Comparison of ENCODE assay signal across 28 cellular contexts in the genomic region with DNA sequence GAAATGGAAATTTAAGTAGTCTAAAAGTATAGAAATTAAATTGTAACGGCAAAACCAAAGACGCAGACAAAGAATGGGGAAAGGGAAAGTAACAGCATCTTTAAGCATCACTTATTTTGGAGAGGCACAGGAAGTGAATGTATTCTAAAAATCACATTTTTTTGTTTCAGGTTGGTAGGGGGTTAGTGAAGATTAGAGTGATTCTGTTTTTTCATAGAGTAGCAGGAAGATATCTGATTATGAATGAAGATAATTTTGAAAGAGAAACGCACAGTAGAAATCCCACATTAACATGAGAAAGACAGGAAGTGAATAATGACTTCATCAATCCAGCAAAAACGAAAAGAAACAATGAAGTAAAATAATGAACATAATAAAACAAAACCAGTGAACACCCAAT.
DNase-seq lines count a peak whose midpoint lies in the region; ATAC-seq lines count a peak whose summit lies in the region.
"Had no signal": no experiment of that assay in that cellular context is flagged by ENCODE, and none has a peak within 500 bp of the region (broad histone marks: within the 10 kb centered on the region; RNA-seq: fewer than 3 reads in every experiment).

No MANE protein-coding gene starts in this region.

- H3K27ac ChIP-seq in HUES48 (ENCODE audit: low read depth, low read length): peak overlapping the region; percentile 86
- H3K27ac ChIP-seq: BLaER1 treated with 17β-estradiol and CSF1 and Interleukin-3, amounts not matched to agents 10 nM and 100 nM; gastrocnemius medialis; hepatocyte; PC-9; prostate gland; sigmoid colon; testis had no signal

- no peak for DNase-seq in activated T-cell treated with anti-CD3 and anti-CD28 coated beads, Interleukin-2, amount 50 U/mL, for 72 hours
- DNase-seq in activated T-cell treated with anti-CD3 and anti-CD28 coated beads for 4 hours (no peak), left lobe of liver (ENCODE audit: low spot score) (no peak), mucosa of gallbladder (ENCODE audit: low spot score) (no peak), AML-193 (lab: John Stamatoyannopoulos, UW) (no peak)
- DNase-seq in activated naive CD8-positive, alpha-beta T cell treated with anti-CD3 and anti-CD28 coated beads, Interleukin-2, amount 50 U/mL, for 24 hours: no peak
- DNase-seq in natural killer cell treated with Interleukin-12 subunit alpha and Interleukin-12 subunit beta and Interleukin-15 and Interleukin-18, amount 100 ng/mL, for 72 hours (ENCODE audit: low spot score): no peak
- DNase-seq: activated CD4-positive, alpha-beta T cell treated with anti-CD3 and anti-CD28 coated beads for 4 hours; Calu3; caudate nucleus; gastrocnemius medialis; NCI-H1048; NCI-H1694; NCI-H510A; PC-9; sigmoid colon; stimulated activated CD4-positive, alpha-beta T cell treated with anti-CD3 and anti-CD28 coated beads, Interleukin-4, amount 100 ng/mL, for 24 hours; stimulated activated naive B cell treated with anti-CD40 and anti-IgM and Interleukin-4, amounts not matched to agents 10 μg/mL and 1 μg/mL and 100 μg/mL, for 72 hours; testis had no signal

- ATAC-seq in activated T-cell treated with anti-CD3 and anti-CD28 coated beads, Interleukin-2, amount 50 U/mL, for 72 hours (replicated peaks in 1 of 2): no peak
- no peak for ATAC-seq in activated naive CD8-positive, alpha-beta T cell treated with anti-CD3 and anti-CD28 coated beads, Interleukin-2, amount 50 U/mL, for 24 hours
- no peak for ATAC-seq in natural killer cell treated with Interleukin-12 subunit alpha and Interleukin-12 subunit beta and Interleukin-15 and Interleukin-18, amount 100 ng/mL, for 72 hours
- no peak for ATAC-seq in left lobe of liver
- ATAC-seq: gastrocnemius medialis; Right ventricle myocardium inferior; SK-N-SH treated with all-trans-retinoic acid at 6 μM for 48 hours; stimulated activated naive B cell treated with anti-CD40 and anti-IgM and Interleukin-4, amounts not matched to agents 10 μg/mL and 1 μg/mL and 100 μg/mL, for 72 hours had no signal

- peaks cover 0 to 3% of the 10 kb centered on the region in 2 donors for H3K36me3 Mint-ChIP-seq in activated T-cell treated with anti-CD3 and anti-CD28 coated beads, Interleukin-2, amount 50 U/mL, for 72 hours (ENCODE audit: insufficient read depth in 2 of 2)
- no peaks in the 10 kb centered on the region for H3K36me3 Mint-ChIP-seq in activated naive CD8-positive, alpha-beta T cell treated with anti-CD3 and anti-CD28 coated beads, Interleukin-2, amount 50 U/mL, for 24 hours (ENCODE audit: low read depth)
- no peaks in the 10 kb centered on the region for H3K36me3 Mint-ChIP-seq in natural killer cell treated with Interleukin-12 subunit alpha and Interleukin-12 subunit beta and Interleukin-15 and Interleukin-18, amount 100 ng/mL, for 72 hours
- H3K36me3 Mint-ChIP-seq: stimulated activated naive B cell treated with anti-CD40 and anti-IgM and Interleukin-4, amounts not matched to agents 10 μg/mL and 1 μg/mL and 100 μg/mL, for 72 hours had no signal

- peak overlapping the region; percentile 31 for H3K27ac Mint-ChIP-seq in activated T-cell treated with anti-CD3 and anti-CD28 coated beads, Interleukin-2, amount 50 U/mL, for 72 hours
- peak overlapping the region; percentile 3 for H3K27ac Mint-ChIP-seq in activated naive CD8-positive, alpha-beta T cell treated with anti-CD3 and anti-CD28 coated beads, Interleukin-2, amount 50 U/mL, for 24 hours
- peak overlapping the region; percentile 36 to 42 for H3K27ac Mint-ChIP-seq in natural killer cell treated with Interleukin-12 subunit alpha and Interleukin-12 subunit beta and Interleukin-15 and Interleukin-18, amount 100 ng/mL, for 72 hours
- H3K27ac Mint-ChIP-seq: activated naive CD8-positive, alpha-beta T cell; dendritic cell treated with granulocyte-macrophage colony-stimulating factor and Interleukin-4, amounts not matched to agents 40 ng/mL and 50 ng/mL, for 4 days; memory B cell; stimulated activated naive B cell treated with anti-CD40 and anti-IgM and Interleukin-4, amounts not matched to agents 10 μg/mL and 1 μg/mL and 100 μg/mL, for 72 hours had no signal

- H3K9me3 Mint-ChIP-seq in activated T-cell treated with anti-CD3 and anti-CD28 coated beads, Interleukin-2, amount 50 U/mL, for 72 hours: no peaks in the 10 kb centered on the region
- no peaks in the 10 kb centered on the region for H3K9me3 Mint-ChIP-seq in activated naive CD8-positive, alpha-beta T cell treated with anti-CD3 and anti-CD28 coated beads, Interleukin-2, amount 50 U/mL, for 24 hours
- H3K9me3 Mint-ChIP-seq in natural killer cell treated with Interleukin-12 subunit alpha and Interleukin-12 subunit beta and Interleukin-15 and Interleukin-18, amount 100 ng/mL, for 72 hours: no peaks in the 10 kb centered on the region

- H3K4me3 Mint-ChIP-seq in activated T-cell treated with anti-CD3 and anti-CD28 coated beads, Interleukin-2, amount 50 U/mL, for 72 hours: peak overlapping the region; percentile 16 to 71
- no peak overlapping the region for H3K4me3 Mint-ChIP-seq in activated naive CD8-positive, alpha-beta T cell treated with anti-CD3 and anti-CD28 coated beads, Interleukin-2, amount 50 U/mL, for 24 hours
- H3K4me3 Mint-ChIP-seq in natural killer cell treated with Interleukin-12 subunit alpha and Interleukin-12 subunit beta and Interleukin-15 and Interleukin-18, amount 100 ng/mL, for 72 hours: peak overlapping the region; percentile 45
- H3K4me3 Mint-ChIP-seq: activated naive CD8-positive, alpha-beta T cell; dendritic cell treated with granulocyte-macrophage colony-stimulating factor and Interleukin-4, amounts not matched to agents 40 ng/mL and 50 ng/mL, for 4 days; memory B cell; stimulated activated naive B cell treated with anti-CD40 and anti-IgM and Interleukin-4, amounts not matched to agents 10 μg/mL and 1 μg/mL and 100 μg/mL, for 72 hours had no signal

- H3K27me3 Mint-ChIP-seq in activated T-cell treated with anti-CD3 and anti-CD28 coated beads, Interleukin-2, amount 50 U/mL, for 72 hours (ENCODE audit: low read depth): no peaks in the 10 kb centered on the region
- no peaks in the 10 kb centered on the region for H3K27me3 Mint-ChIP-seq in activated naive CD8-positive, alpha-beta T cell treated with anti-CD3 and anti-CD28 coated beads, Interleukin-2, amount 50 U/mL, for 24 hours
- H3K27me3 Mint-ChIP-seq in natural killer cell treated with Interleukin-12 subunit alpha and Interleukin-12 subunit beta and Interleukin-15 and Interleukin-18, amount 100 ng/mL, for 72 hours: no peaks in the 10 kb centered on the region
- H3K27me3 Mint-ChIP-seq: activated naive CD8-positive, alpha-beta T cell; dendritic cell treated with granulocyte-macrophage colony-stimulating factor and Interleukin-4, amounts not matched to agents 40 ng/mL and 50 ng/mL, for 4 days; memory B cell had no signal

- H3K9ac ChIP-seq in HUES48 (ENCODE audit: low read depth, low read length): peak overlapping the region; percentile 22
- H3K9ac ChIP-seq: BLaER1 treated with 17β-estradiol and CSF1 and Interleukin-3, amounts not matched to agents 10 nM and 100 nM had no signal

- H3K4me1 Mint-ChIP-seq in activated T-cell treated with anti-CD3 and anti-CD28 coated beads, Interleukin-2, amount 50 U/mL, for 72 hours (ENCODE audit: low read depth): peaks cover 11% of the 10 kb centered on the region
- H3K4me1 Mint-ChIP-seq in activated naive CD8-positive, alpha-beta T cell treated with anti-CD3 and anti-CD28 coated beads, Interleukin-2, amount 50 U/mL, for 24 hours: peaks cover 7% of the 10 kb centered on the region
- peaks cover 8 to 11% of the 10 kb centered on the region in 2 donors for H3K4me1 Mint-ChIP-seq in natural killer cell treated with Interleukin-12 subunit alpha and Interleukin-12 subunit beta and Interleukin-15 and Interleukin-18, amount 100 ng/mL, for 72 hours (ENCODE audit: low read depth in 2 of 2)
- H3K4me1 Mint-ChIP-seq: memory B cell; stimulated activated naive B cell treated with anti-CD40 and anti-IgM and Interleukin-4, amounts not matched to agents 10 μg/mL and 1 μg/mL and 100 μg/mL, for 72 hours had no signal

- peak overlapping the region; percentile 6; the same call in 1 of the 2 replicates for H3K4me3 ChIP-seq in HUES48 (ENCODE audit: low read depth, low read length)
- H3K4me3 ChIP-seq: BLaER1 treated with 17β-estradiol and CSF1 and Interleukin-3, amounts not matched to agents 10 nM and 100 nM; gastrocnemius medialis; hepatocyte; PC-9; prostate gland; sigmoid colon; testis had no signal

- H3K36me3 ChIP-seq in HUES48 (ENCODE audit: control insufficient read depth, insufficient read depth, low read length): no peaks in the 10 kb centered on the region
- H3K36me3 ChIP-seq: BLaER1 treated with 17β-estradiol and CSF1 and Interleukin-3, amounts not matched to agents 10 nM and 100 nM; gastrocnemius medialis; prostate gland; sigmoid colon had no signal

- H3K4me1 ChIP-seq in HUES48 (ENCODE audit: control insufficient read depth, insufficient read depth, low read length): peaks cover 21% of the 10 kb centered on the region
- H3K4me1 ChIP-seq: BLaER1 treated with 17β-estradiol and CSF1 and Interleukin-3, amounts not matched to agents 10 nM and 100 nM; gastrocnemius medialis; prostate gland; sigmoid colon; testis had no signal

- H3K27me3 ChIP-seq in HUES48 (ENCODE audit: control insufficient read depth, insufficient read depth, low read length): no peaks in the 10 kb centered on the region
- H3K27me3 ChIP-seq: BLaER1 treated with 17β-estradiol and CSF1 and Interleukin-3, amounts not matched to agents 10 nM and 100 nM; gastrocnemius medialis; hepatocyte; sigmoid colon; testis had no signal

- H3K9me3 ChIP-seq in HUES48 (ENCODE audit: control insufficient read depth, insufficient read depth, low read length): no peaks in the 10 kb centered on the region
- H3K9me3 ChIP-seq: gastrocnemius medialis, prostate gland, sigmoid colon, testis had no signal
